ENCODE assay signal across 1 cellular context in the genomic region with DNA sequence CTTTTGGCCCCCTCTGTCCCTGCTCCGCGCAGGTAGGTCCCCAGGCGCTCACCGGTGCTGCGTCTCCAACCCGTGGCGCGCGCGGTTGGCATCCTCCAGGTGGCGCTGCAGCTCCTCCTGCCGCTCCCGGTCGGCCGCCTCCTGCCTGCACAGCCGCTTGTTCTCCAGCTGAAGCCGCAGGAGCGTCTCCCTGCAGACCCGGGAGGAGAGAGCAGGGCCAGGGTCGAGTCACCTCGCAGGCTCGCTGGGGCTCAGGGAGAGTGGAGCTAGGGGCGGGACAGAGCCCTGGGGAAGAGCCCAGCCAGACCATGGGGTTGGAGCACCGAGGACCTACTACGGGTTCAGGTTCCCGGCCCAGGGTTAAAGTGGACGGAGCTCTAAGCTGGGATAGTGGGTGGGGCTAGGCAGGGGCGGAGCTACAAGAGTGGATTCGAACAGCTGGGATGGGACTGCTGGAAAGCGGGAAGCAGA.
TF ChIP-seq lines count a peak whose summit lies in the region.

No MANE protein-coding gene starts in this region.

TF ChIP-seq in endothelial cell of umbilical vein, 7 proteins besides CTCF, POLR2A, EP300 and RAD21:
- TF ChIP-seq, protein P1, sequence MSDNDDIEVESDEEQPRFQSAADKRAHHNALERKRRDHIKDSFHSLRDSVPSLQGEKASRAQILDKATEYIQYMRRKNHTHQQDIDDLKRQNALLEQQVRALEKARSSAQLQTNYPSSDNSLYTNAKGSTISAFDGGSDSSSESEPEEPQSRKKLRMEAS (IDR thresholded peaks at IDR 0.05; ENCODE audit: insufficient read depth, insufficient read length), result no peak
- no peak for TF ChIP-seq FOS (IDR thresholded peaks at IDR 0.05; ENCODE audit: borderline replicate concordance, insufficient read depth, low read length)
- no peak for TF ChIP-seq POLR2AphosphoS5 (IDR thresholded peaks at IDR 0.05; ENCODE audit: insufficient read depth, low read depth, low read length)
- no peak for TF ChIP-seq EZH2 (IDR thresholded peaks at IDR 0.05; ENCODE audit: borderline replicate concordance, low read depth, low read length, severe bottlenecking)
TF ChIP-seq in endothelial cell of umbilical vein: peak in this region for 0.
